ENCODE assay signal across 8 cellular contexts in the genomic region with DNA sequence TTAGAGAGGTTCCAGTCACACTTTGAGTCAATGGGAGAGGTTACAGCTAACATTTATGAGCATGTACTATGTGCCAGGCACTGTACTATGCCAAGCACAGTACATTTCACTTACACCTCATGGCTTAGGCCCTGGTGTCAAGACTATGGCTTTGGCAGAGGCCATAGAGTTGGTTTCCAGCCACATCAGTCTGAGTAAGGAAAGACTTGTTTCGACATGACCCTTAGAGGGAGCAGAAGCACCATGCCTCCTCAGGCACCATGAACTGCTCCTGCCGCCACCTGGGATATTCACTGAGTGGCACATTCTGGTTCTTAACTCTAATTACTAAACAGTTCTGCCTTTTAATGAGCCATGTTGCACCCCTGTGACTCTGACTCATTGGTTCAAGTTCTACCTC. TPM values are rescaled to one million over a fixed set of nuclear protein-coding genes. Genes with fewer than 3 reads are reported as not detected.
DNase-seq lines count a peak whose midpoint lies in the region; ATAC-seq, FAIRE-seq and TF ChIP-seq lines count a peak whose summit lies in the region.

No MANE protein-coding gene starts in this region.

- FAIRE-seq in astrocyte (lab: Jason Lieb, UNC) (no peak), kidney (lab: Jason Lieb, UNC) (no peak), GM12891 (lab: Jason Lieb, UNC) (no peak)

- H4K20me1 ChIP-seq in astrocyte (ENCODE audit: insufficient read depth, low read length) = peaks cover 89% of the 10 kb centered on the region

- H3K4me1 Mint-ChIP-seq in astrocyte (ENCODE audit: low read depth, unreplicated experiment) = peaks cover 44% of the 10 kb centered on the region
- peaks cover 48% of the 10 kb centered on the region for H3K4me1 Mint-ChIP-seq in T-helper 2 cell treated with Interferon-gamma antibody and Interleukin-4, amounts not matched to agents 5 μg/mL and 100 μg/mL, for 36 hours (ENCODE audit: low read depth)

- peaks cover 28% of the 10 kb centered on the region for H3K4me1 ChIP-seq in astrocyte (ENCODE audit: insufficient read depth, low read length)
- no peaks in the 10 kb centered on the region for H3K4me1 ChIP-seq in kidney (ENCODE audit: control insufficient read depth in 1 of 2, insufficient read depth in 1 of 2, low read depth in 1 of 2, low read length in 2 of 2)

- TF ChIP-seq POLR2A in GM12891 (IDR thresholded peaks at IDR 0.05; ENCODE audit: low read depth, low read length) = no peak

- no peaks in the 10 kb centered on the region for H3K27me3 Mint-ChIP-seq in astrocyte (ENCODE audit: low read depth, unreplicated experiment)
- no peaks in the 10 kb centered on the region for H3K27me3 Mint-ChIP-seq in T-helper 2 cell treated with Interferon-gamma antibody and Interleukin-4, amounts not matched to agents 5 μg/mL and 100 μg/mL, for 36 hours (ENCODE audit: low read depth)

- no peaks in the 10 kb centered on the region for H3K9me3 Mint-ChIP-seq in astrocyte (ENCODE audit: unreplicated experiment)
- H3K9me3 Mint-ChIP-seq in T-helper 2 cell treated with Interferon-gamma antibody and Interleukin-4, amounts not matched to agents 5 μg/mL and 100 μg/mL, for 36 hours = no peaks in the 10 kb centered on the region

- intact Hi-C loops in kidney (cut with DNase I) = no loop called here

- POLR2A ChIA-PET in BJ (lab: Charles Lee) = no interaction called here

- H3K27ac ChIP-seq in astrocyte (ENCODE audit: low read depth, low read length) (peak overlapping the region; percentile 34), kidney (ENCODE audit: low read depth in 2 of 2, low read length in 2 of 2) (no peak overlapping the region)

- no peak overlapping the region for H3K4me3 Mint-ChIP-seq in astrocyte (ENCODE audit: unreplicated experiment)
- H3K4me3 Mint-ChIP-seq in T-helper 2 cell treated with Interferon-gamma antibody and Interleukin-4, amounts not matched to agents 5 μg/mL and 100 μg/mL, for 36 hours = no peak overlapping the region

- H2AFZ ChIP-seq in astrocyte (ENCODE audit: low read depth, low read length) = no peak overlapping the region

- DNase-seq in BJ (ENCODE audit: low read depth) = no peak
- peak; percentile 76 for DNase-seq in LHCN-M2 (ENCODE audit: low read depth)
- peak; percentile 65 for DNase-seq in astrocyte (ENCODE audit: low read depth)
- no peak for DNase-seq in kidney
- DNase-seq in GM12891 (ENCODE audit: insufficient read length, low spot score) = no peak
- no peak for DNase-seq in T-helper 2 cell treated with Interferon-gamma antibody and Interleukin-4, amounts not matched to agents 5 μg/mL and 100 μg/mL, for 36 hours (ENCODE audit: low spot score)
- no peak for DNase-seq in NCI-H2107 (lab: John Stamatoyannopoulos, UW)

- TF ChIP-seq CTCF in BJ (IDR thresholded peaks at IDR 0.05; ENCODE audit: insufficient read depth, low read depth, low read length) (peak; percentile 15; the same call in 1 of the 2 replicates), astrocyte (IDR thresholded peaks at IDR 0.05; ENCODE audit: insufficient read depth, low read depth, low read length) (no peak), kidney (IDR thresholded peaks at IDR 0.05; ENCODE audit: borderline replicate concordance, extremely low read depth, insufficient read depth) (peak; percentile 22)

- H3K36me3 Mint-ChIP-seq in astrocyte (ENCODE audit: low read depth, unreplicated experiment) = peaks cover 23% of the 10 kb centered on the region
- peaks cover 43% of the 10 kb centered on the region for H3K36me3 Mint-ChIP-seq in T-helper 2 cell treated with Interferon-gamma antibody and Interleukin-4, amounts not matched to agents 5 μg/mL and 100 μg/mL, for 36 hours (ENCODE audit: low read depth)

- CTCF ChIA-PET in BJ (lab: Yijun Ruan, JAX) = interaction anchor here (0.9 to 1.2 kb wide), 2 partner anchors 16 to 188 kb away, joined by 3 to 4 read pairs; no protein-coding TSS in a partner anchor

- H3K9me3 ChIP-seq in astrocyte (ENCODE audit: insufficient read depth, low read depth, low read length) = no peaks in the 10 kb centered on the region
- no peaks in the 10 kb centered on the region for H3K9me3 ChIP-seq in kidney (ENCODE audit: control insufficient read depth in 1 of 2, low read length in 2 of 2)

- no peak overlapping the region for H3K9ac ChIP-seq in astrocyte (ENCODE audit: low read length)
- no peak overlapping the region for H3K9ac ChIP-seq in kidney (ENCODE audit: low read length in 2 of 2)

- H3K36me3 ChIP-seq in BJ (ENCODE audit: control insufficient read depth, insufficient read depth, low read length) (peaks cover 2% of the 10 kb centered on the region), astrocyte (ENCODE audit: insufficient read depth, low read length) (peaks cover 6% of the 10 kb centered on the region), kidney (ENCODE audit: control insufficient read depth in 1 of 2, insufficient read depth in 2 of 2, low read length in 2 of 2) (peaks cover 0 to 2% of the 10 kb centered on the region in 2 donors)

- H3K4me3 ChIP-seq in BJ (ENCODE audit: low read depth, low read length) (no peak overlapping the region), astrocyte (ENCODE audit: insufficient read depth, low read depth, low read length) (no peak overlapping the region), kidney (ENCODE audit: low read length in 2 of 2) (no peak overlapping the region)

- H3K27me3 ChIP-seq in BJ (ENCODE audit: control insufficient read depth, insufficient read depth, low read length) (no peaks in the 10 kb centered on the region), astrocyte (ENCODE audit: insufficient read depth, low read length) (no peaks in the 10 kb centered on the region)

- ATAC-seq in GM19463 (IDR thresholded peaks at IDR 0.05; ENCODE audit: unreplicated experiment) = no peak

- peak overlapping the region; percentile 7 for H3K4me2 ChIP-seq in astrocyte (ENCODE audit: low read length)

- peaks cover 75% of the 10 kb centered on the region for H3K79me2 ChIP-seq in astrocyte (ENCODE audit: insufficient read depth, low read length)

- peak overlapping the region; percentile 67 for H3K27ac Mint-ChIP-seq in astrocyte (ENCODE audit: unreplicated experiment)
- no peak overlapping the region for H3K27ac Mint-ChIP-seq in T-helper 2 cell treated with Interferon-gamma antibody and Interleukin-4, amounts not matched to agents 5 μg/mL and 100 μg/mL, for 36 hours

TF ChIP-seq in GM12891, 5 proteins besides CTCF, POLR2A, EP300 and RAD21:
- TF ChIP-seq PAX5 (IDR thresholded peaks at IDR 0.05; ENCODE audit: insufficient read depth, low read length, severe bottlenecking) = no peak
- no peak for TF ChIP-seq POU2F2 (IDR thresholded peaks at IDR 0.05; ENCODE audit: low read depth, low read length)
- TF ChIP-seq TAF1 (IDR thresholded peaks at IDR 0.05; ENCODE audit: low read depth, low read length) = no peak
- TF ChIP-seq SPI1 (IDR thresholded peaks at IDR 0.05; ENCODE audit: low read depth, low read length) = no peak
- no peak for TF ChIP-seq POLR2AphosphoS5 (IDR thresholded peaks at IDR 0.05; ENCODE audit: low read depth, low read length)

RNA-seq across cellular contexts. Expression of a gene that starts 12.7 kb away (rescaled TPM):
- 76.6 and 79.8 TPM in 2 replicates for polyA plus RNA-seq in BJ (2011; rRNA removed)
- 15.7 and 17.9 TPM in 2 replicates for polyA minus RNA-seq in BJ (2011; rRNA and poly(A)+ RNA removed)
- total RNA-seq in LHCN-M2 (2014; rRNA removed) = 87.3 and 103 TPM in 2 replicates
- 107 TPM for polyA plus RNA-seq in LHCN-M2 (2012)
- 84.8 and 86.3 TPM in 2 replicates for total RNA-seq in astrocyte
- 44.4 TPM for total RNA-seq in kidney
- polyA plus RNA-seq in kidney (ENCODE audit: insufficient read depth, low read depth, low replicate concordance) = 86.2 TPM
- 110 TPM for polyA plus RNA-seq in GM12891 (2012; ENCODE audit: low read depth, missing spikeins)

RNA-seq across cellular contexts. Expression of a gene that starts 45.3 kb away (rescaled TPM):
- polyA plus RNA-seq in BJ (2011; rRNA removed) (2.1 and 2.6 TPM in 2 replicates), kidney (ENCODE audit: insufficient read depth, low read depth, low replicate concordance) (0.52 TPM)
- 5.2 and 6.2 TPM in 2 replicates for polyA minus RNA-seq in BJ (2011; rRNA and poly(A)+ RNA removed)
- total RNA-seq in LHCN-M2 (2014; rRNA removed) (2.9 and 3.7 TPM in 2 replicates), astrocyte (32.8 and 39.9 TPM in 2 replicates), kidney (13.1 TPM)
- 1.2 TPM for polyA plus RNA-seq in LHCN-M2 (2012)
- 9.6 TPM for polyA plus RNA-seq in GM12891 (2012; ENCODE audit: low read depth, missing spikeins)

RNA-seq across cellular contexts. Expression of a gene that starts 46.6 kb away (rescaled TPM):
- 43.8 and 81.3 TPM in 2 replicates for polyA plus RNA-seq in BJ (2011; rRNA removed)
- polyA minus RNA-seq in BJ (2011; rRNA and poly(A)+ RNA removed) = 68.0 and 87.5 TPM in 2 replicates
- total RNA-seq in LHCN-M2 (2014; rRNA removed) = 2.3 and 2.9 TPM in 2 replicates
- polyA plus RNA-seq in LHCN-M2 (2012) = 0.49 TPM
- total RNA-seq in astrocyte = 298 and 540 TPM in 2 replicates
- 13.7 TPM for total RNA-seq in kidney
- polyA plus RNA-seq in kidney (ENCODE audit: insufficient read depth, low read depth, low replicate concordance) = 6.6 TPM
- not detected for polyA plus RNA-seq in GM12891 (2012; ENCODE audit: low read depth, missing spikeins)

Comparison
In these comparisons a context has a peak if more than half of its experiments do, and no peak if none do; other contexts are left out.
1. DNase-seq: peak in LHCN-M2 (single experiment) and astrocyte (single experiment); none in BJ (single experiment), kidney (single experiment), GM12891 (single experiment), T-helper 2 cell treated with Interferon-gamma antibody and Interleukin-4, amounts not matched to agents 5 μg/mL and 100 μg/mL, for 36 hours (single experiment) and NCI-H2107 (single experiment).
2. RNA of a gene that starts 46.6 kb away (total RNA-seq): 298 to 540 TPM in astrocyte; 13.7 TPM in kidney (single experiment) and 2.3 to 2.9 TPM in LHCN-M2; every median in the first group is over 10 times any median in the second.